ENCODE assay signal across 31 cellular contexts in genomic region chr3:120326784-120327183, GRCh38. TPM values are rescaled to one million over a fixed set of nuclear protein-coding genes. Genes with fewer than 3 reads are reported as not detected.
"Had no signal": no experiment of that assay in that cellular context is flagged by ENCODE, and none has a peak within 500 bp of the region (broad histone marks: within the 10 kb centered on the region; RNA-seq: fewer than 3 reads in every experiment).

No MANE protein-coding gene starts in this region.

- H3K27ac ChIP-seq: brain microvascular endothelial cell, esophagus muscularis mucosa, gastroesophageal sphincter, WERI-Rb-1 had no signal

- DNase-seq: activated B cell treated with CpG ODN at 0.5 μM for 24 hours; activated CD4-positive, alpha-beta T cell treated with anti-CD3 and anti-CD28 coated beads for 48 hours; activated CD4-positive, alpha-beta T cell treated with anti-CD3 and anti-CD28 coated beads, Interleukin-2, amount 50 U/mL, for 1 hour; activated CD4-positive, alpha-beta T cell treated with anti-CD3 and anti-CD28 coated beads, Interleukin-2, amount 50 U/mL, for 48 hours; activated CD8-positive, alpha-beta memory T cell treated with anti-CD3 and anti-CD28 coated beads for 24 hours; activated CD8-positive, alpha-beta T cell treated with anti-CD3 and anti-CD28 coated beads for 36 hours; activated effector memory CD4-positive, alpha-beta T cell treated with Interleukin-2 at 50 U/mL for 16 hours; activated gamma-delta T cell treated with Interleukin-2 at 50 U/mL for 16 hours; activated naive CD4-positive, alpha-beta T cell treated with anti-CD3 and anti-CD28 coated beads, Interleukin-2, amount 50 U/mL, for 16 hours; activated naive CD4-positive, alpha-beta T cell treated with Interleukin-2 at 50 U/mL for 16 hours; activated T-cell treated with anti-CD3 and anti-CD28 coated beads, Interleukin-2, amount 50 U/mL, for 4 hours; amniotic stem cell; anterior cingulate cortex; brain microvascular endothelial cell; cortex of kidney; dermis blood vessel endothelial cell; effector CD4-positive, alpha-beta T cell; effector memory CD8-positive, alpha-beta T cell; erythroblast; foreskin melanocyte; T-helper 1 cell; T-helper 17 cell; T1000; WERI-Rb-1 had no signal

- ATAC-seq: activated CD4-positive, CD25-positive, alpha-beta regulatory T cell treated with anti-CD3 and anti-CD28 coated beads, Interleukin-2, amount 50 U/mL, for 24 hours; activated CD8-positive, alpha-beta T cell treated with anti-CD3 and anti-CD28 coated beads for 36 hours; activated T-cell treated with anti-CD3 and anti-CD28 coated beads, Interleukin-2, amount 50 U/mL, for 4 hours; activated T-helper 17 cell treated with anti-CD3 and anti-CD28 coated beads, Interleukin-2, amount 50 U/mL, for 72 hours; effector memory CD8-positive, alpha-beta T cell; gastroesophageal sphincter; T-helper 17 cell had no signal

- H3K4me1 ChIP-seq: esophagus muscularis mucosa, gastroesophageal sphincter had no signal

- H3K9me3 ChIP-seq: esophagus muscularis mucosa, gastroesophageal sphincter had no signal

- H3K27me3 ChIP-seq: brain microvascular endothelial cell, esophagus muscularis mucosa, gastroesophageal sphincter had no signal

- FAIRE-seq: astrocyte, bronchial epithelial cell, colon had no signal

- H3K4me3 ChIP-seq: esophagus muscularis mucosa, gastroesophageal sphincter had no signal

RNA-seq across cellular contexts. Expression of gene GPR156, which starts 41.8 kb away (rescaled TPM):
- total RNA-seq: activated CD8-positive, alpha-beta T cell treated with anti-CD3 and anti-CD28 coated beads for 36 hours; dermis blood vessel endothelial cell had no signal
